In the genomic region with DNA sequence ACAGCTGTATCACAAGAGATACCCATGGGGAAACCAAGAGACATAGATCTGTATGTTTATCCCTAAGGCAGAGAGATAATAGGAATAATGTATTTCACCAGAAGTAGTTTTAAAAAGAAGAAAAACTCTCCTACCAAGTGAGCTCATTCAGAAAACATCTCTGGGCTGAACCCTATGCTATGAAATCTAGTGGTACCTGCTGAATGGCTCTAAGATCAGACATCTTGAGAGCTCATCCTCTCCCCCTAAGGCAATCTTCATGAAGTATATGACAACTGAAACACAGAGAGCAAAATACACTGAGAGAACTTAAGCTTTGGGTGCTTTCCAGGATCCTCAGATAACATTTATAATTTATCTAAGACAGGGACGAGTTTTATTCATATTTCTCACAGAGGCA, we compare ENCODE assay signal across 27 cellular contexts.
DNase-seq lines count a peak whose midpoint lies in the region; ATAC-seq, FAIRE-seq and TF ChIP-seq lines count a peak whose summit lies in the region.
"Had no signal": no experiment of that assay in that cellular context is flagged by ENCODE, and none has a peak within 500 bp of the region (broad histone marks: within the 10 kb centered on the region; RNA-seq: fewer than 3 reads in every experiment).

No MANE protein-coding gene starts in this region.

- no peak overlapping the region for H3K4me2 ChIP-seq in K562 (ENCODE audit: insufficient read depth, low read length)
- no peak overlapping the region for H3K4me2 ChIP-seq in trophoblast cell (ENCODE audit: low read length)
- H3K4me2 ChIP-seq: BLaER1 had no signal

- no peak for ATAC-seq in K562
- ATAC-seq: GM12878 had no signal

- no peak for TF ChIP-seq POLR2A in K562 (conservative IDR thresholded peaks at IDR 0.05)

- no peak overlapping the region for H3K18ac ChIP-seq in trophoblast cell (ENCODE audit: low read length)

- no peaks in the 10 kb centered on the region for H3K9me1 ChIP-seq in K562 (ENCODE audit: control insufficient read depth, insufficient read depth, low read length)

- no peak overlapping the region for H4K91ac ChIP-seq in trophoblast cell (ENCODE audit: low read depth, low read length)

- no peaks in the 10 kb centered on the region for H3K27me3 ChIP-seq in K562 (ENCODE audit: control insufficient read depth in 2 of 2, insufficient read depth in 2 of 2, low read length in 2 of 2)
- no peaks in the 10 kb centered on the region for H3K27me3 ChIP-seq in trophoblast cell (ENCODE audit: insufficient read depth, low read length)
- H3K27me3 ChIP-seq: BE2C, BLaER1 had no signal

- 6% methylated on average over 1 of the region's 1 CpG for WGBS in K562 (ENCODE audit: insufficient coverage, low coverage, missing lambda C conversion rate)
- WGBS in trophoblast cell (ENCODE audit: extremely low coverage, insufficient coverage, insufficient read length), result no CpG with 5 or more reads among the region's 1 CpG

- CTCF ChIA-PET in K562 (lab: Yijun Ruan, JAX; ENCODE audit: low intra/inter-chr PET ratio), result no interaction called here

- TF ChIP-seq EP300 in K562 (IDR thresholded peaks at IDR 0.05; ENCODE audit: low read length), result no peak

- H2AFZ ChIP-seq in K562 (ENCODE audit: low read depth, low read length) (0 out of 2 replicates have a peak overlapping the region, but pooled peaks have one; percentile 0), trophoblast cell (ENCODE audit: insufficient read depth, low read length, poor library complexity) (no peak overlapping the region)

- no peak overlapping the region for H2AK5ac ChIP-seq in trophoblast cell (ENCODE audit: low read length)

- POLR2A ChIA-PET in K562 (lab: Yijun Ruan, JAX), result no interaction called here

- no peaks in the 10 kb centered on the region for H4K20me1 ChIP-seq in K562 (replicated peaks; ENCODE audit: control insufficient read depth, insufficient read depth, low read length)
- H4K20me1 ChIP-seq: BLaER1 had no signal

- H2BK5ac ChIP-seq in trophoblast cell (ENCODE audit: low read depth, low read length, poor library complexity), result no peak overlapping the region

- BruUV-seq in K562 (replicated peaks; lab: Mats Ljungman, UMichigan), result no TSS peak

- H3K36me3 ChIP-seq in K562 (ENCODE audit: control insufficient read depth, insufficient read depth, low read length), result no peaks in the 10 kb centered on the region
- H3K36me3 ChIP-seq in trophoblast cell (ENCODE audit: control insufficient read depth in 1 of 2, insufficient read depth in 2 of 2, low read length in 2 of 2), result no peaks in the 10 kb centered on the region
- H3K36me3 ChIP-seq: BE2C, BLaER1 had no signal

- no peak for TF ChIP-seq RAD21 in K562 (CRISPR knock-in tag; conservative IDR thresholded peaks at IDR 0.05 in 1 of 2, IDR thresholded peaks at IDR 0.05 in 1 of 2)

- H3K9me3 ChIP-seq in K562 (replicated peaks; ENCODE audit: control insufficient read depth, insufficient read depth, low read depth, low read length) (no peaks in the 10 kb centered on the region), trophoblast cell (ENCODE audit: insufficient read depth, low read depth, low read length) (no peaks in the 10 kb centered on the region)
- H3K9me3 ChIP-seq: BE2C, BLaER1 had no signal

- H2BK12ac ChIP-seq in trophoblast cell (ENCODE audit: low read length), result no peak overlapping the region

- H3K4me1 ChIP-seq in K562 (replicated peaks in 1 of 2; ENCODE audit: control insufficient read depth in 2 of 2, insufficient read depth in 2 of 2, low read length in 2 of 2) (no peaks in the 10 kb centered on the region), trophoblast cell (ENCODE audit: control insufficient read depth in 1 of 2, insufficient read depth in 2 of 2, low read length in 2 of 2) (peaks cover 0 to 2% of the 10 kb centered on the region in 2 experiments)
- H3K4me1 ChIP-seq: BE2C, BLaER1 had no signal

- intact Hi-C loops in K562 (cut with micrococcal nuclease), result no loop called here

- in situ Hi-C loops in K562 (cut with MboI), result no loop called here

- no peak overlapping the region for H3K23ac ChIP-seq in trophoblast cell (ENCODE audit: low read length)

- H4K8ac ChIP-seq in trophoblast cell (ENCODE audit: low read depth, low read length), result no peak overlapping the region

- H3K9ac ChIP-seq in K562 (ENCODE audit: insufficient read depth in 1 of 2, low read depth in 2 of 2, low read length in 2 of 2) (no peak overlapping the region), trophoblast cell (ENCODE audit: low read length) (no peak overlapping the region)
- H3K9ac ChIP-seq: BLaER1 had no signal

- peak; percentile 4 for DNase-seq in NCI-H345 treated with DMSO at 0.1 percent for 48 hours (lab: John Stamatoyannopoulos, UW; ENCODE audit: unreplicated experiment)
- DNase-seq in NCI-H345 (lab: John Stamatoyannopoulos, UW), result no peak
- no peak for DNase-seq in K562 (ENCODE audit: extremely low read depth in 1 of 4, low spot score in 3 of 4)
- DNase-seq in trophoblast cell, result peak; percentile 63 to 94
- DNase-seq in SIG-M5 (lab: John Stamatoyannopoulos, UW), result no peak
- DNase-seq in substantia nigra (lab: John Stamatoyannopoulos, UW), result no peak
- no peak for DNase-seq in superior temporal gyrus (ENCODE audit: extremely low spot score)
- DNase-seq: 8988T; ACHN; BE2C; C1 segment of cervical spinal cord; CD4-positive, alpha-beta memory T cell; CD4-positive, CD25-positive, alpha-beta regulatory T cell; CD8-positive, alpha-beta memory T cell; COR-L47; DMS 273 treated with DMSO at 0.1 percent for 48 hours; DMS153; DMS53; DMS79; DND-41; EL; GDM1 had no signal

- no peaks in the 10 kb centered on the region for H3K79me1 ChIP-seq in trophoblast cell (ENCODE audit: low read length)

- H2BK120ac ChIP-seq in trophoblast cell (ENCODE audit: insufficient read depth, low read length, poor library complexity), result no peak overlapping the region

- H3K27ac ChIP-seq in K562 (ENCODE audit: extremely low read depth, low read depth, low read length) (no peak overlapping the region), trophoblast cell (ENCODE audit: low read depth, low read length) (no peak overlapping the region), substantia nigra (ENCODE audit: low read depth, low read length, poor library complexity, severe bottlenecking) (no peak overlapping the region)
- H3K27ac ChIP-seq: BLaER1 had no signal

- no peak overlapping the region for H3K14ac ChIP-seq in trophoblast cell (ENCODE audit: low read length)

- H3K4me3 ChIP-seq in K562, result no peak overlapping the region
- H3K4me3 ChIP-seq in trophoblast cell (ENCODE audit: low read depth, low read length), result no peak overlapping the region
- H3K4me3 ChIP-seq: BLaER1, GM12878 had no signal

- no peaks in the 10 kb centered on the region for H3K79me2 ChIP-seq in K562 (ENCODE audit: control insufficient read depth, insufficient read depth, low read length)
- no peaks in the 10 kb centered on the region for H3K79me2 ChIP-seq in trophoblast cell (ENCODE audit: control insufficient read depth, insufficient read depth, low read length, poor library complexity)

- FAIRE-seq in K562 (lab: Jason Lieb, UNC), result no peak
- FAIRE-seq: A204.1, GM12878, GM12892, GM18507 had no signal

- no peak overlapping the region for H3K4ac ChIP-seq in trophoblast cell (ENCODE audit: low read depth, low read length)

- no peak for TF ChIP-seq CTCF in K562 (IDR thresholded peaks at IDR 0.05 in 2 of 3, conservative IDR thresholded peaks at IDR 0.05 in 1 of 3; ENCODE audit: insufficient read depth in 2 of 3, low read depth in 1 of 3, low read length in 3 of 3)

- no peak overlapping the region for H4K12ac ChIP-seq in trophoblast cell (ENCODE audit: low read depth, low read length)

TF ChIP-seq in K562, 482 proteins besides CTCF, POLR2A, EP300 and RAD21:
- TF ChIP-seq, protein P1, sequence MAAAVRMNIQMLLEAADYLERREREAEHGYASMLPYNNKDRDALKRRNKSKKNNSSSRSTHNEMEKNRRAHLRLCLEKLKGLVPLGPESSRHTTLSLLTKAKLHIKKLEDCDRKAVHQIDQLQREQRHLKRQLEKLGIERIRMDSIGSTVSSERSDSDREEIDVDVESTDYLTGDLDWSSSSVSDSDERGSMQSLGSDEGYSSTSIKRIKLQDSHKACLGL (CRISPR knock-in tag; IDR thresholded peaks at IDR 0.05; ENCODE audit: borderline replicate concordance, poor library complexity, severe bottlenecking), result no peak
- TF ChIP-seq MAFF (IDR thresholded peaks at IDR 0.05; ENCODE audit: low read length), result no peak
- TF ChIP-seq U2AF2 (optimal IDR thresholded peaks at IDR 0.05; ENCODE audit: low read depth, low read length), result no peak
- TF ChIP-seq ZNF274 (IDR thresholded peaks at IDR 0.05; ENCODE audit: borderline replicate concordance, low read depth, low read length), result no peak
- no peak for TF ChIP-seq CAMTA2 (CRISPR knock-in tag; conservative IDR thresholded peaks at IDR 0.05)
- TF ChIP-seq MCM2 (IDR thresholded peaks at IDR 0.05; ENCODE audit: low read depth), result no peak
- TF ChIP-seq JUNB (CRISPR knock-in tag; conservative IDR thresholded peaks at IDR 0.05), result no peak
- no peak for TF ChIP-seq MTA3 (IDR thresholded peaks at IDR 0.05; ENCODE audit: borderline replicate concordance)
- no peak for TF ChIP-seq TOE1 (IDR thresholded peaks at IDR 0.05; ENCODE audit: borderline replicate concordance)
- no peak for TF ChIP-seq TOE1 (CRISPR knock-in tag; IDR thresholded peaks at IDR 0.05; ENCODE audit: borderline replicate concordance, low read depth)
- TF ChIP-seq HES1 (IDR thresholded peaks at IDR 0.05; ENCODE audit: low read depth), result no peak
TF ChIP-seq in K562: peak in this region for 0.

Comparison
In these comparisons a context has a peak if more than half of its experiments do, and no peak if none do; other contexts are left out.
1. DNase-seq: peak in NCI-H345 treated with DMSO at 0.1 percent for 48 hours (single experiment) and trophoblast cell (2 of 2); none in NCI-H345 (single experiment), K562 (0 of 4), SIG-M5 (single experiment), substantia nigra (0 of 49) and superior temporal gyrus (single experiment).